ENCODE assay signal across 22 cellular contexts in genomic region chr2:14565666-14566065, GRCh38.
"Had no signal": no experiment of that assay in that cellular context is flagged by ENCODE, and none has a peak within 500 bp of the region (broad histone marks: within the 10 kb centered on the region; RNA-seq: fewer than 3 reads in every experiment).

No MANE protein-coding gene starts in this region.

- H3K27me3 ChIP-seq: dorsolateral prefrontal cortex, esophagus muscularis mucosa, tibial artery, upper lobe of right lung, vagina had no signal

- H3K36me3 ChIP-seq: esophagus muscularis mucosa, tibial artery, upper lobe of right lung, vagina had no signal

- H3K36me3 Mint-ChIP-seq: memory B cell; mesothelial cell of epicardium; natural killer cell; stimulated activated effector memory CD8-positive, alpha-beta T cell treated with anti-CD3 and anti-CD28 coated beads, Interleukin-12 subunit alpha, Interleukin-12 subunit beta, amount 100 ng/mL, for 72 hours had no signal

- DNase-seq: cortex of kidney; dorsolateral prefrontal cortex; effector CD8-positive, alpha-beta T cell; foreskin fibroblast; head of caudate nucleus; hippocampal formation; kidney glomerular epithelial cell; natural killer cell; posterior cingulate gyrus; right cardiac atrium; small intestine; stimulated activated CD4-positive, alpha-beta T cell treated with anti-CD3 and anti-CD28 coated beads, Interleukin-12 subunit alpha, Interleukin-12 subunit beta, amount 100 ng/mL, for 4 hours; stimulated activated CD8-positive, alpha-beta memory T cell treated with anti-CD3 and anti-CD28 coated beads, Interleukin-4, amount 100 ng/mL, for 48 hours; stimulated activated naive CD8-positive, alpha-beta T cell treated with anti-CD3 and anti-CD28 coated beads, Interleukin-15, Interleukin-2, amounts not matched to agents 100 U/mL and 50 U/mL, for 24 hours; tibial artery; upper lobe of right lung had no signal

- H3K4me3 ChIP-seq: dorsolateral prefrontal cortex, esophagus muscularis mucosa, tibial artery, upper lobe of right lung, vagina had no signal

- H3K4me3 Mint-ChIP-seq: memory B cell; mesothelial cell of epicardium; natural killer cell; neural crest cell; stimulated activated effector memory CD8-positive, alpha-beta T cell treated with anti-CD3 and anti-CD28 coated beads, Interleukin-12 subunit alpha, Interleukin-12 subunit beta, amount 100 ng/mL, for 72 hours had no signal

- H3K27me3 Mint-ChIP-seq: memory B cell had no signal

- H3K9me3 Mint-ChIP-seq: mesothelial cell of epicardium, neural crest cell had no signal

- H3K9me3 ChIP-seq: esophagus muscularis mucosa, tibial artery, upper lobe of right lung, vagina had no signal

- H3K27ac ChIP-seq: dorsolateral prefrontal cortex, esophagus muscularis mucosa, tibial artery, upper lobe of right lung, vagina had no signal

- H3K27ac Mint-ChIP-seq: memory B cell; mesothelial cell of epicardium; natural killer cell; stimulated activated effector memory CD8-positive, alpha-beta T cell treated with anti-CD3 and anti-CD28 coated beads, Interleukin-12 subunit alpha, Interleukin-12 subunit beta, amount 100 ng/mL, for 72 hours had no signal

- H3K4me1 ChIP-seq: esophagus muscularis mucosa, tibial artery, upper lobe of right lung, vagina had no signal

- H3K4me1 Mint-ChIP-seq: memory B cell; natural killer cell; neural crest cell; stimulated activated effector memory CD8-positive, alpha-beta T cell treated with anti-CD3 and anti-CD28 coated beads, Interleukin-12 subunit alpha, Interleukin-12 subunit beta, amount 100 ng/mL, for 72 hours had no signal
